1 cellular context compared by ENCODE assay signal in genomic region chr11:10659339-10660216, GRCh38.
TF ChIP-seq lines count a peak whose summit lies in the region.

No MANE protein-coding gene starts in this region.

TF ChIP-seq in K562, 482 proteins besides CTCF, POLR2A, EP300 and RAD21 (continued from another document):
- TF ChIP-seq, protein P1, sequence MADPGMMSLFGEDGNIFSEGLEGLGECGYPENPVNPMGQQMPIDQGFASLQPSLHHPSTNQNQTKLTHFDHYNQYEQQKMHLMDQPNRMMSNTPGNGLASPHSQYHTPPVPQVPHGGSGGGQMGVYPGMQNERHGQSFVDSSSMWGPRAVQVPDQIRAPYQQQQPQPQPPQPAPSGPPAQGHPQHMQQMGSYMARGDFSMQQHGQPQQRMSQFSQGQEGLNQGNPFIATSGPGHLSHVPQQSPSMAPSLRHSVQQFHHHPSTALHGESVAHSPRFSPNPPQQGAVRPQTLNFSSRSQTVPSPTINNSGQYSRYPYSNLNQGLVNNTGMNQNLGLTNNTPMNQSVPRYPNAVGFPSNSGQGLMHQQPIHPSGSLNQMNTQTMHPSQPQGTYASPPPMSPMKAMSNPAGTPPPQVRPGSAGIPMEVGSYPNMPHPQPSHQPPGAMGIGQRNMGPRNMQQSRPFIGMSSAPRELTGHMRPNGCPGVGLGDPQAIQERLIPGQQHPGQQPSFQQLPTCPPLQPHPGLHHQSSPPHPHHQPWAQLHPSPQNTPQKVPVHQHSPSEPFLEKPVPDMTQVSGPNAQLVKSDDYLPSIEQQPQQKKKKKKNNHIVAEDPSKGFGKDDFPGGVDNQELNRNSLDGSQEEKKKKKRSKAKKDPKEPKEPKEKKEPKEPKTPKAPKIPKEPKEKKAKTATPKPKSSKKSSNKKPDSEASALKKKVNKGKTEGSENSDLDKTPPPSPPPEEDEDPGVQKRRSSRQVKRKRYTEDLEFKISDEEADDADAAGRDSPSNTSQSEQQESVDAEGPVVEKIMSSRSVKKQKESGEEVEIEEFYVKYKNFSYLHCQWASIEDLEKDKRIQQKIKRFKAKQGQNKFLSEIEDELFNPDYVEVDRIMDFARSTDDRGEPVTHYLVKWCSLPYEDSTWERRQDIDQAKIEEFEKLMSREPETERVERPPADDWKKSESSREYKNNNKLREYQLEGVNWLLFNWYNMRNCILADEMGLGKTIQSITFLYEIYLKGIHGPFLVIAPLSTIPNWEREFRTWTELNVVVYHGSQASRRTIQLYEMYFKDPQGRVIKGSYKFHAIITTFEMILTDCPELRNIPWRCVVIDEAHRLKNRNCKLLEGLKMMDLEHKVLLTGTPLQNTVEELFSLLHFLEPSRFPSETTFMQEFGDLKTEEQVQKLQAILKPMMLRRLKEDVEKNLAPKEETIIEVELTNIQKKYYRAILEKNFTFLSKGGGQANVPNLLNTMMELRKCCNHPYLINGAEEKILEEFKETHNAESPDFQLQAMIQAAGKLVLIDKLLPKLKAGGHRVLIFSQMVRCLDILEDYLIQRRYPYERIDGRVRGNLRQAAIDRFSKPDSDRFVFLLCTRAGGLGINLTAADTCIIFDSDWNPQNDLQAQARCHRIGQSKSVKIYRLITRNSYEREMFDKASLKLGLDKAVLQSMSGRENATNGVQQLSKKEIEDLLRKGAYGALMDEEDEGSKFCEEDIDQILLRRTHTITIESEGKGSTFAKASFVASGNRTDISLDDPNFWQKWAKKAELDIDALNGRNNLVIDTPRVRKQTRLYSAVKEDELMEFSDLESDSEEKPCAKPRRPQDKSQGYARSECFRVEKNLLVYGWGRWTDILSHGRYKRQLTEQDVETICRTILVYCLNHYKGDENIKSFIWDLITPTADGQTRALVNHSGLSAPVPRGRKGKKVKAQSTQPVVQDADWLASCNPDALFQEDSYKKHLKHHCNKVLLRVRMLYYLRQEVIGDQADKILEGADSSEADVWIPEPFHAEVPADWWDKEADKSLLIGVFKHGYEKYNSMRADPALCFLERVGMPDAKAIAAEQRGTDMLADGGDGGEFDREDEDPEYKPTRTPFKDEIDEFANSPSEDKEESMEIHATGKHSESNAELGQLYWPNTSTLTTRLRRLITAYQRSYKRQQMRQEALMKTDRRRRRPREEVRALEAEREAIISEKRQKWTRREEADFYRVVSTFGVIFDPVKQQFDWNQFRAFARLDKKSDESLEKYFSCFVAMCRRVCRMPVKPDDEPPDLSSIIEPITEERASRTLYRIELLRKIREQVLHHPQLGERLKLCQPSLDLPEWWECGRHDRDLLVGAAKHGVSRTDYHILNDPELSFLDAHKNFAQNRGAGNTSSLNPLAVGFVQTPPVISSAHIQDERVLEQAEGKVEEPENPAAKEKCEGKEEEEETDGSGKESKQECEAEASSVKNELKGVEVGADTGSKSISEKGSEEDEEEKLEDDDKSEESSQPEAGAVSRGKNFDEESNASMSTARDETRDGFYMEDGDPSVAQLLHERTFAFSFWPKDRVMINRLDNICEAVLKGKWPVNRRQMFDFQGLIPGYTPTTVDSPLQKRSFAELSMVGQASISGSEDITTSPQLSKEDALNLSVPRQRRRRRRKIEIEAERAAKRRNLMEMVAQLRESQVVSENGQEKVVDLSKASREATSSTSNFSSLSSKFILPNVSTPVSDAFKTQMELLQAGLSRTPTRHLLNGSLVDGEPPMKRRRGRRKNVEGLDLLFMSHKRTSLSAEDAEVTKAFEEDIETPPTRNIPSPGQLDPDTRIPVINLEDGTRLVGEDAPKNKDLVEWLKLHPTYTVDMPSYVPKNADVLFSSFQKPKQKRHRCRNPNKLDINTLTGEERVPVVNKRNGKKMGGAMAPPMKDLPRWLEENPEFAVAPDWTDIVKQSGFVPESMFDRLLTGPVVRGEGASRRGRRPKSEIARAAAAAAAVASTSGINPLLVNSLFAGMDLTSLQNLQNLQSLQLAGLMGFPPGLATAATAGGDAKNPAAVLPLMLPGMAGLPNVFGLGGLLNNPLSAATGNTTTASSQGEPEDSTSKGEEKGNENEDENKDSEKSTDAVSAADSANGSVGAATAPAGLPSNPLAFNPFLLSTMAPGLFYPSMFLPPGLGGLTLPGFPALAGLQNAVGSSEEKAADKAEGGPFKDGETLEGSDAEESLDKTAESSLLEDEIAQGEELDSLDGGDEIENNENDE (IDR thresholded peaks at IDR 0.05; ENCODE audit: low read depth, low read length): no peak
- TF ChIP-seq ZNF75A (CRISPR knock-in tag; IDR thresholded peaks at IDR 0.05) (no peak), FOXK1 (CRISPR knock-in tag; IDR thresholded peaks at IDR 0.05; ENCODE audit: borderline replicate concordance) (no peak)
- TF ChIP-seq, protein P2, sequence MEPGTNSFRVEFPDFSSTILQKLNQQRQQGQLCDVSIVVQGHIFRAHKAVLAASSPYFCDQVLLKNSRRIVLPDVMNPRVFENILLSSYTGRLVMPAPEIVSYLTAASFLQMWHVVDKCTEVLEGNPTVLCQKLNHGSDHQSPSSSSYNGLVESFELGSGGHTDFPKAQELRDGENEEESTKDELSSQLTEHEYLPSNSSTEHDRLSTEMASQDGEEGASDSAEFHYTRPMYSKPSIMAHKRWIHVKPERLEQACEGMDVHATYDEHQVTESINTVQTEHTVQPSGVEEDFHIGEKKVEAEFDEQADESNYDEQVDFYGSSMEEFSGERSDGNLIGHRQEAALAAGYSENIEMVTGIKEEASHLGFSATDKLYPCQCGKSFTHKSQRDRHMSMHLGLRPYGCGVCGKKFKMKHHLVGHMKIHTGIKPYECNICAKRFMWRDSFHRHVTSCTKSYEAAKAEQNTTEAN (CRISPR knock-in tag; IDR thresholded peaks at IDR 0.05): no peak
